Comparison of ENCODE assay signal across 34 cellular contexts in genomic region chr16:7377231-7377630, GRCh38. TPM values are rescaled to one million over a fixed set of nuclear protein-coding genes. Genes with fewer than 3 reads are reported as not detected.
"Had no signal": no experiment of that assay in that cellular context is flagged by ENCODE, and none has a peak within 500 bp of the region (broad histone marks: within the 10 kb centered on the region; RNA-seq: fewer than 3 reads in every experiment).

No MANE protein-coding gene starts in this region.

- H3K4me3 ChIP-seq: ascending aorta, cardiac muscle cell had no signal

- DNase-seq: activated B cell treated with CpG ODN at 0.5 μM for 24 hours; activated CD4-positive, alpha-beta memory T cell treated with anti-CD3 and anti-CD28 coated beads for 36 hours; activated CD4-positive, alpha-beta T cell treated with anti-CD3 and anti-CD28 coated beads for 4 hours; activated CD4-positive, alpha-beta T cell treated with anti-CD3 and anti-CD28 coated beads, Interleukin-2, amount 10 ng/mL, durations not matched to agents 24 days and 14 days; activated CD4-positive, alpha-beta T cell treated with anti-CD3 and anti-CD28 coated beads, Interleukin-2, amount 50 U/mL, for 1 hour; activated CD4-positive, alpha-beta T cell treated with anti-CD3 and anti-CD28 coated beads, Interleukin-2, amount 50 U/mL, for 4 hours; activated CD4-positive, CD25-positive, alpha-beta regulatory T cell treated with anti-CD3 and anti-CD28 coated beads, Interleukin-2, amount 50 U/mL, for 72 hours; activated CD8-positive, alpha-beta memory T cell treated with anti-CD3 and anti-CD28 coated beads, Interleukin-2, amount 50 U/mL, for 4 hours; activated CD8-positive, alpha-beta T cell treated with anti-CD3 and anti-CD28 coated beads for 36 hours; activated effector memory CD4-positive, alpha-beta T cell treated with anti-CD3 and anti-CD28 coated beads, Interleukin-2, amount 50 U/mL, for 16 hours; activated gamma-delta T cell treated with Interleukin-2 at 50 U/mL for 16 hours; activated naive CD4-positive, alpha-beta T cell; activated naive CD4-positive, alpha-beta T cell treated with anti-CD3 and anti-CD28 coated beads for 36 hours; activated naive CD8-positive, alpha-beta T cell treated with anti-CD3 and anti-CD28 coated beads, Interleukin-2, amount 10 ng/mL, durations not matched to agents 7 days and 5 days; activated naive CD8-positive, alpha-beta T cell treated with anti-CD3 and anti-CD28 coated beads, Interleukin-2, amount 50 U/mL, for 24 hours; activated T-cell treated with anti-CD3 and anti-CD28 coated beads for 4 hours; activated T-cell treated with anti-CD3 and anti-CD28 coated beads, Interleukin-2, amount 50 U/mL, for 1 hour; activated T-cell treated with anti-CD3 and anti-CD28 coated beads, Interleukin-2, amount 50 U/mL, for 4 hours; activated T-cell treated with anti-CD3 and anti-CD28 coated beads, Interleukin-2, amount 50 U/mL, for 72 hours; amygdala; anterior cingulate cortex; caudate nucleus; cerebellar nuclear complex; T-cell; T-helper 17 cell had no signal

- H3K27me3 ChIP-seq: ascending aorta, cardiac muscle cell had no signal

- H3K4me1 ChIP-seq: ascending aorta had no signal

- H3K36me3 ChIP-seq: ascending aorta, cardiac muscle cell had no signal

- ATAC-seq: activated CD8-positive, alpha-beta T cell treated with anti-CD3 and anti-CD28 coated beads for 36 hours; activated naive CD8-positive, alpha-beta T cell treated with anti-CD3 and anti-CD28 coated beads, Interleukin-2, amount 50 U/mL, for 24 hours; activated T-cell treated with anti-CD3 and anti-CD28 coated beads, Interleukin-2, amount 50 U/mL, for 4 hours; activated T-cell treated with anti-CD3 and anti-CD28 coated beads, Interleukin-2, amount 50 U/mL, for 72 hours; activated T-helper 17 cell treated with anti-CD3 and anti-CD28 coated beads, Interleukin-2, amount 50 U/mL, for 72 hours; T-cell; T-helper 17 cell had no signal

- H3K27ac ChIP-seq: ascending aorta, cardiac muscle cell, VCaP had no signal

- H3K9me3 ChIP-seq: ascending aorta had no signal

RNA-seq across cellular contexts. Expression of gene RBFOX1, which starts 44.6 kb away (rescaled TPM):
- total RNA-seq: activated B cell treated with CpG ODN at 0.5 μM for 24 hours; activated CD4-positive, alpha-beta memory T cell treated with anti-CD3 and anti-CD28 coated beads for 36 hours; activated CD4-positive, alpha-beta T cell treated with anti-CD3 and anti-CD28 coated beads, Interleukin-2, amount 10 ng/mL, durations not matched to agents 24 days and 14 days; activated CD8-positive, alpha-beta memory T cell treated with anti-CD3 and anti-CD28 coated beads for 36 hours; activated CD8-positive, alpha-beta T cell treated with anti-CD3 and anti-CD28 coated beads for 36 hours; activated naive CD4-positive, alpha-beta T cell treated with anti-CD3 and anti-CD28 coated beads for 36 hours; activated naive CD8-positive, alpha-beta T cell treated with anti-CD3 and anti-CD28 coated beads, Interleukin-2, amount 10 ng/mL, durations not matched to agents 7 days and 5 days; activated T-cell treated with anti-CD3 and anti-CD28 coated beads, Interleukin-2, amount 50 U/mL, for 4 hours; activated T-cell treated with anti-CD3 and anti-CD28 coated beads, Interleukin-2, amount 50 U/mL, for 72 hours; activated T-helper 1 cell treated with anti-CD3 and anti-CD28 coated beads, Interleukin-12 subunit alpha, Interleukin-12 subunit beta, Interleukin-2, Interleukin-4 antibody, amounts not matched to agents 30 ng/mL and 10 ng/mL and 1 ng/mL, durations not matched to agents 14 hours and 24 hours and 36 hours; activated T-helper 17 cell treated with anti-CD3 and anti-CD28 coated beads, Interleukin-2, amount 50 U/mL, for 72 hours; ascending aorta; bronchial epithelial cell; T-cell; T-helper 1 cell treated with Interleukin-12 subunit alpha and Interleukin-12 subunit beta and Interleukin-4 antibody, amounts not matched to agents 30 ng/mL and 1 ng/mL, for 36 hours; T-helper 17 cell; T-helper 2 cell treated with Interferon-gamma antibody and Interleukin-4, amounts not matched to agents 100 ng/mL and 5 ng/mL, for 36 hours had no signal
